8 cellular contexts compared by ENCODE assay signal in genomic region chr19:39971380-39971841, GRCh38. TPM values are rescaled to one million over a fixed set of nuclear protein-coding genes. Genes with fewer than 3 reads are reported as not detected.
DNase-seq lines count a peak whose midpoint lies in the region; ATAC-seq, FAIRE-seq and TF ChIP-seq lines count a peak whose summit lies in the region.

No MANE protein-coding gene starts in this region.

- H3K27ac Mint-ChIP-seq in activated naive CD4-positive, alpha-beta T cell treated with anti-CD3 and anti-CD28 coated beads, Interleukin-2, amount 10 ng/mL, durations not matched to agents 7 days and 5 days, result peak overlapping the region; percentile 96
- peak overlapping the region; percentile 88 for H3K27ac Mint-ChIP-seq in activated CD4-positive, alpha-beta memory T cell treated with anti-CD3 and anti-CD28 coated beads, Interleukin-2, amount 10 ng/mL, durations not matched to agents 7 days and 5 days

- H3K9me3 Mint-ChIP-seq in activated naive CD4-positive, alpha-beta T cell treated with anti-CD3 and anti-CD28 coated beads, Interleukin-2, amount 10 ng/mL, durations not matched to agents 7 days and 5 days, result no peaks in the 10 kb centered on the region
- no peaks in the 10 kb centered on the region for H3K9me3 Mint-ChIP-seq in activated CD4-positive, alpha-beta memory T cell treated with anti-CD3 and anti-CD28 coated beads, Interleukin-2, amount 10 ng/mL, durations not matched to agents 7 days and 5 days

- DNase-seq in activated naive CD4-positive, alpha-beta T cell treated with anti-CD3 and anti-CD28 coated beads, Interleukin-2, amount 10 ng/mL, durations not matched to agents 7 days and 5 days, result no peak
- no peak for DNase-seq in activated naive CD4-positive, alpha-beta T cell treated with Interleukin-2 at 50 U/mL for 16 hours
- DNase-seq in activated CD4-positive, alpha-beta memory T cell treated with anti-CD3 and anti-CD28 coated beads, Interleukin-2, amount 10 ng/mL, durations not matched to agents 7 days and 5 days, result no peak
- DNase-seq in right atrium auricular region (ENCODE audit: low spot score), result no peak
- DNase-seq in small intestine, result no peak
- DNase-seq in DMS79 (lab: John Stamatoyannopoulos, UW), result no peak

- H3K4me1 Mint-ChIP-seq in activated naive CD4-positive, alpha-beta T cell treated with anti-CD3 and anti-CD28 coated beads, Interleukin-2, amount 10 ng/mL, durations not matched to agents 7 days and 5 days, result peaks cover 50% of the 10 kb centered on the region
- peaks cover 48% of the 10 kb centered on the region for H3K4me1 Mint-ChIP-seq in activated CD4-positive, alpha-beta memory T cell treated with anti-CD3 and anti-CD28 coated beads, Interleukin-2, amount 10 ng/mL, durations not matched to agents 7 days and 5 days

- H3K27me3 ChIP-seq in right atrium auricular region, result no peaks in the 10 kb centered on the region
- H3K27me3 ChIP-seq in small intestine (ENCODE audit: control insufficient read depth in 2 of 2, insufficient read depth in 2 of 2, low read length in 2 of 2), result no peaks in the 10 kb centered on the region

- H3K27ac ChIP-seq in right atrium auricular region (peak overlapping the region; percentile 92 to 94), small intestine (ENCODE audit: low read depth in 1 of 2, low read length in 1 of 2) (peak overlapping the region; percentile 60 to 79)

- CTCF ChIA-PET in activated naive CD4-positive, alpha-beta T cell treated with anti-CD3 and anti-CD28 coated beads, Interleukin-2, amount 10 ng/mL, durations not matched to agents 7 days and 5 days (lab: Charles Lee), result interaction anchor here (0.7 to 3.3 kb wide), 21 partner anchors 10 to 297 kb away, joined by 3 to 31 read pairs (median 7); partner anchors contain the start of genes FBL, FCGBP and ZNF546
- CTCF ChIA-PET in activated CD4-positive, alpha-beta memory T cell treated with anti-CD3 and anti-CD28 coated beads, Interleukin-2, amount 10 ng/mL, durations not matched to agents 7 days and 5 days (lab: Charles Lee), result interaction anchor here (0.5 to 3.4 kb wide), 40 partner anchors 10 to 806 kb away, joined by 3 to 59 read pairs (median 6); partner anchors contain the start of genes DYRK1B, FBL, RAB4B and ZNF546

- no peaks in the 10 kb centered on the region for H3K27me3 Mint-ChIP-seq in activated naive CD4-positive, alpha-beta T cell treated with anti-CD3 and anti-CD28 coated beads, Interleukin-2, amount 10 ng/mL, durations not matched to agents 7 days and 5 days
- H3K27me3 Mint-ChIP-seq in activated CD4-positive, alpha-beta memory T cell treated with anti-CD3 and anti-CD28 coated beads, Interleukin-2, amount 10 ng/mL, durations not matched to agents 7 days and 5 days, result no peaks in the 10 kb centered on the region

- ATAC-seq in GM19397 (IDR thresholded peaks at IDR 0.05; ENCODE audit: unreplicated experiment) (no peak), GM21423 (IDR thresholded peaks at IDR 0.05; ENCODE audit: unreplicated experiment) (no peak)

- H3K4me3 ChIP-seq in right atrium auricular region (peak overlapping the region; percentile 81 to 97), small intestine (ENCODE audit: low read depth in 1 of 2, low read length in 2 of 2) (peak overlapping the region; percentile 83 to 98)

- H3K9me3 ChIP-seq in right atrium auricular region (no peaks in the 10 kb centered on the region), small intestine (ENCODE audit: control insufficient read depth, low read depth) (no peaks in the 10 kb centered on the region)

- H3K36me3 Mint-ChIP-seq in activated naive CD4-positive, alpha-beta T cell treated with anti-CD3 and anti-CD28 coated beads, Interleukin-2, amount 10 ng/mL, durations not matched to agents 7 days and 5 days, result peaks cover 41% of the 10 kb centered on the region
- peaks cover 45% of the 10 kb centered on the region for H3K36me3 Mint-ChIP-seq in activated CD4-positive, alpha-beta memory T cell treated with anti-CD3 and anti-CD28 coated beads, Interleukin-2, amount 10 ng/mL, durations not matched to agents 7 days and 5 days (ENCODE audit: low read depth)

- WGBS in small intestine, 3 donors, result 1 to 3% (median 2%) methylated on average over 20 of the region's 20 CpGs

- H3K4me1 ChIP-seq in right atrium auricular region (peaks cover 0 to 27% of the 10 kb centered on the region in 2 donors), small intestine (ENCODE audit: control insufficient read depth in 2 of 2, insufficient read depth in 1 of 2, low read depth in 1 of 2, low read length in 1 of 2) (peaks cover 4 to 7% of the 10 kb centered on the region in 2 donors)

- no peak for FAIRE-seq in small intestine (lab: Jason Lieb, UNC)

- POLR2A ChIA-PET in activated CD4-positive, alpha-beta memory T cell treated with anti-CD3 and anti-CD28 coated beads, Interleukin-2, amount 10 ng/mL, durations not matched to agents 7 days and 5 days (lab: Charles Lee), result interaction anchor here (0.8 to 3.8 kb wide), 19 partner anchors 14 to 295 kb away, joined by 3 to 54 read pairs (median 9); partner anchors contain the start of genes DYRK1B, FBL, ZNF546 and ZNF780A

- H3K36me3 ChIP-seq in right atrium auricular region, result peaks cover 38% of the 10 kb centered on the region
- H3K36me3 ChIP-seq in small intestine (ENCODE audit: control insufficient read depth in 2 of 2, insufficient read depth in 2 of 2, low read length in 2 of 2), result peaks cover 12 to 18% of the 10 kb centered on the region in 2 donors

- peak overlapping the region; percentile 97 for H3K4me3 Mint-ChIP-seq in activated naive CD4-positive, alpha-beta T cell treated with anti-CD3 and anti-CD28 coated beads, Interleukin-2, amount 10 ng/mL, durations not matched to agents 7 days and 5 days
- peak overlapping the region; percentile 89 for H3K4me3 Mint-ChIP-seq in activated CD4-positive, alpha-beta memory T cell treated with anti-CD3 and anti-CD28 coated beads, Interleukin-2, amount 10 ng/mL, durations not matched to agents 7 days and 5 days

- no peak for TF ChIP-seq CTCF in right atrium auricular region (IDR thresholded peaks at IDR 0.05)

RNA-seq across cellular contexts. Expression of gene PSMC4, which starts 0.4 kb away (rescaled TPM):
- 10 to 100 TPM; 96.4 to 97.6 TPM for total RNA-seq in activated CD4-positive, alpha-beta memory T cell treated with anti-CD3 and anti-CD28 coated beads, Interleukin-2, amount 10 ng/mL, durations not matched to agents 7 days and 5 days
- 10 to 100 TPM; 76.0 to 90.2 TPM for total RNA-seq in right atrium auricular region
- polyA plus RNA-seq in small intestine, result 100 to 1,000 TPM in 1 of 3 donors, 10 to 100 TPM in 2; 84.1 to 111 (median 99.2) TPM

RNA-seq across cellular contexts. Expression of gene ZNF546, which starts 25.4 kb away (rescaled TPM):
- total RNA-seq in activated CD4-positive, alpha-beta memory T cell treated with anti-CD3 and anti-CD28 coated beads, Interleukin-2, amount 10 ng/mL, durations not matched to agents 7 days and 5 days, result 1 to 10 TPM; 6.3 to 7.5 TPM
- 1 to 10 TPM; 3.9 to 4.3 TPM for total RNA-seq in right atrium auricular region
- 1 to 10 TPM in 1 of 3 donors, under 1 TPM in 2; under 0.01 to 1.2 (median 0.67) TPM for polyA plus RNA-seq in small intestine

RNA-seq across cellular contexts. Expression of gene FCGBP, which starts 37.0 kb away (rescaled TPM):
- total RNA-seq in activated CD4-positive, alpha-beta memory T cell treated with anti-CD3 and anti-CD28 coated beads, Interleukin-2, amount 10 ng/mL, durations not matched to agents 7 days and 5 days, result 1 to 10 TPM in 1 of 2 experiments, under 1 TPM in 1; 0.65 to 1.4 TPM
- total RNA-seq in right atrium auricular region, result 10 to 100 TPM in 1 of 2 donors, 1 to 10 TPM in 1; 3.6 to 45.5 TPM
- 100 to 1,000 TPM in 1 of 3 donors, 10 to 100 TPM in 2; 17.0 to 139 (median 23.5) TPM for polyA plus RNA-seq in small intestine
